10 cellular contexts compared by ENCODE assay signal in genomic region chr3:82409842-82410241, GRCh38.
"Had no signal": no experiment of that assay in that cellular context is flagged by ENCODE, and none has a peak within 500 bp of the region (broad histone marks: within the 10 kb centered on the region; RNA-seq: fewer than 3 reads in every experiment).

No MANE protein-coding gene starts in this region.

- ATAC-seq: HCT116 had no signal

- DNase-seq: GM23248, GOT3, H7, HCEC 1CT, HFFc6 had no signal

- H3K9me3 Mint-ChIP-seq: GM23338, H9 had no signal

- FAIRE-seq: H1, H54 had no signal

- H3K27ac Mint-ChIP-seq: GM23338, H9, HFFc6 had no signal

- H3K4me3 Mint-ChIP-seq: GM23338, H9, HFFc6 had no signal
